1 cellular context compared by ENCODE assay signal in the genomic region with DNA sequence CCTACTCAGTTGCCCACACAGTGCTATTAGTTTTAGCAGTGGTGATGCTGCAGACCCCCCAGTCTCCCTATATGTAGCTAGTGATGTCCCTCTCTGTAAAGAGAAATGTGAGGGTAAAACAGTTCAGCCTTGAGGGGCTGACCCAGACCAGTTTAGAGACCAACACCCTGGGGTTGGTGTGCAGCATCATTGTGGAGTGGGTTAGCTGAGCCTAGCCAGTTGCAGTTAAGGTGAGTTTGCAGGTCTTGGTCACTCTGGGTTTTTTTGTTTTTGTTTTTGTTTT.
TF ChIP-seq lines count a peak whose summit lies in the region.

No MANE protein-coding gene starts in this region.

TF ChIP-seq in GM12878, 131 proteins besides CTCF, POLR2A, EP300 and RAD21:
- TF ChIP-seq WRNIP1 (IDR thresholded peaks at IDR 0.05; ENCODE audit: borderline replicate concordance, low read depth, low read length): no peak
- TF ChIP-seq MYC (IDR thresholded peaks at IDR 0.05; ENCODE audit: insufficient read depth, insufficient read length, insufficient replicate concordance, low read length, severe bottlenecking): no peak
- no peak for TF ChIP-seq TAF1 (IDR thresholded peaks at IDR 0.05; ENCODE audit: borderline replicate concordance, low read depth, low read length)
- TF ChIP-seq, protein P1, sequence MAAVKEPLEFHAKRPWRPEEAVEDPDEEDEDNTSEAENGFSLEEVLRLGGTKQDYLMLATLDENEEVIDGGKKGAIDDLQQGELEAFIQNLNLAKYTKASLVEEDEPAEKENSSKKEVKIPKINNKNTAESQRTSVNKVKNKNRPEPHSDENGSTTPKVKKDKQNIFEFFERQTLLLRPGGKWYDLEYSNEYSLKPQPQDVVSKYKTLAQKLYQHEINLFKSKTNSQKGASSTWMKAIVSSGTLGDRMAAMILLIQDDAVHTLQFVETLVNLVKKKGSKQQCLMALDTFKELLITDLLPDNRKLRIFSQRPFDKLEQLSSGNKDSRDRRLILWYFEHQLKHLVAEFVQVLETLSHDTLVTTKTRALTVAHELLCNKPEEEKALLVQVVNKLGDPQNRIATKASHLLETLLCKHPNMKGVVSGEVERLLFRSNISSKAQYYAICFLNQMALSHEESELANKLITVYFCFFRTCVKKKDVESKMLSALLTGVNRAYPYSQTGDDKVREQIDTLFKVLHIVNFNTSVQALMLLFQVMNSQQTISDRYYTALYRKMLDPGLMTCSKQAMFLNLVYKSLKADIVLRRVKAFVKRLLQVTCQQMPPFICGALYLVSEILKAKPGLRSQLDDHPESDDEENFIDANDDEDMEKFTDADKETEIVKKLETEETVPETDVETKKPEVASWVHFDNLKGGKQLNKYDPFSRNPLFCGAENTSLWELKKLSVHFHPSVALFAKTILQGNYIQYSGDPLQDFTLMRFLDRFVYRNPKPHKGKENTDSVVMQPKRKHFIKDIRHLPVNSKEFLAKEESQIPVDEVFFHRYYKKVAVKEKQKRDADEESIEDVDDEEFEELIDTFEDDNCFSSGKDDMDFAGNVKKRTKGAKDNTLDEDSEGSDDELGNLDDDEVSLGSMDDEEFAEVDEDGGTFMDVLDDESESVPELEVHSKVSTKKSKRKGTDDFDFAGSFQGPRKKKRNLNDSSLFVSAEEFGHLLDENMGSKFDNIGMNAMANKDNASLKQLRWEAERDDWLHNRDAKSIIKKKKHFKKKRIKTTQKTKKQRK (IDR thresholded peaks at IDR 0.05; ENCODE audit: low read depth, low read length): no peak
- TF ChIP-seq, protein P2, sequence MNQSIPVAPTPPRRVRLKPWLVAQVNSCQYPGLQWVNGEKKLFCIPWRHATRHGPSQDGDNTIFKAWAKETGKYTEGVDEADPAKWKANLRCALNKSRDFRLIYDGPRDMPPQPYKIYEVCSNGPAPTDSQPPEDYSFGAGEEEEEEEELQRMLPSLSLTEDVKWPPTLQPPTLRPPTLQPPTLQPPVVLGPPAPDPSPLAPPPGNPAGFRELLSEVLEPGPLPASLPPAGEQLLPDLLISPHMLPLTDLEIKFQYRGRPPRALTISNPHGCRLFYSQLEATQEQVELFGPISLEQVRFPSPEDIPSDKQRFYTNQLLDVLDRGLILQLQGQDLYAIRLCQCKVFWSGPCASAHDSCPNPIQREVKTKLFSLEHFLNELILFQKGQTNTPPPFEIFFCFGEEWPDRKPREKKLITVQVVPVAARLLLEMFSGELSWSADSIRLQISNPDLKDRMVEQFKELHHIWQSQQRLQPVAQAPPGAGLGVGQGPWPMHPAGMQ (IDR thresholded peaks at IDR 0.05; ENCODE audit: borderline replicate concordance): no peak
- TF ChIP-seq EZH2 (IDR thresholded peaks at IDR 0.05; ENCODE audit: borderline replicate concordance, control insufficient read depth, low read depth, low read length): no peak
- TF ChIP-seq, protein P3, sequence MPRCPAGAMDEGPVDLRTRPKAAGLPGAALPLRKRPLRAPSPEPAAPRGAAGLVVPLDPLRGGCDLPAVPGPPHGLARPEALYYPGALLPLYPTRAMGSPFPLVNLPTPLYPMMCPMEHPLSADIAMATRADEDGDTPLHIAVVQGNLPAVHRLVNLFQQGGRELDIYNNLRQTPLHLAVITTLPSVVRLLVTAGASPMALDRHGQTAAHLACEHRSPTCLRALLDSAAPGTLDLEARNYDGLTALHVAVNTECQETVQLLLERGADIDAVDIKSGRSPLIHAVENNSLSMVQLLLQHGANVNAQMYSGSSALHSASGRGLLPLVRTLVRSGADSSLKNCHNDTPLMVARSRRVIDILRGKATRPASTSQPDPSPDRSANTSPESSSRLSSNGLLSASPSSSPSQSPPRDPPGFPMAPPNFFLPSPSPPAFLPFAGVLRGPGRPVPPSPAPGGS (IDR thresholded peaks at IDR 0.05; ENCODE audit: borderline replicate concordance, insufficient read depth, low read depth, low read length, poor library complexity, severe bottlenecking): no peak
- no peak for TF ChIP-seq SUPT20H (IDR thresholded peaks at IDR 0.05; ENCODE audit: borderline replicate concordance, control insufficient read depth, low read depth, low read length)
- no peak for TF ChIP-seq SP1 (IDR thresholded peaks at IDR 0.05; ENCODE audit: low read depth, low read length)
- no peak for TF ChIP-seq CHD2 (IDR thresholded peaks at IDR 0.05; ENCODE audit: borderline replicate concordance, low read depth, low read length)
- TF ChIP-seq, protein P4, sequence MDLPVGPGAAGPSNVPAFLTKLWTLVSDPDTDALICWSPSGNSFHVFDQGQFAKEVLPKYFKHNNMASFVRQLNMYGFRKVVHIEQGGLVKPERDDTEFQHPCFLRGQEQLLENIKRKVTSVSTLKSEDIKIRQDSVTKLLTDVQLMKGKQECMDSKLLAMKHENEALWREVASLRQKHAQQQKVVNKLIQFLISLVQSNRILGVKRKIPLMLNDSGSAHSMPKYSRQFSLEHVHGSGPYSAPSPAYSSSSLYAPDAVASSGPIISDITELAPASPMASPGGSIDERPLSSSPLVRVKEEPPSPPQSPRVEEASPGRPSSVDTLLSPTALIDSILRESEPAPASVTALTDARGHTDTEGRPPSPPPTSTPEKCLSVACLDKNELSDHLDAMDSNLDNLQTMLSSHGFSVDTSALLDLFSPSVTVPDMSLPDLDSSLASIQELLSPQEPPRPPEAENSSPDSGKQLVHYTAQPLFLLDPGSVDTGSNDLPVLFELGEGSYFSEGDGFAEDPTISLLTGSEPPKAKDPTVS (IDR thresholded peaks at IDR 0.05; ENCODE audit: low read depth, low read length): no peak
- TF ChIP-seq ZZZ3 (IDR thresholded peaks at IDR 0.05; ENCODE audit: control insufficient read depth, insufficient read length, low read depth): no peak
- TF ChIP-seq RAD51 (IDR thresholded peaks at IDR 0.05): no peak
- no peak for TF ChIP-seq TCF7 (IDR thresholded peaks at IDR 0.05; ENCODE audit: borderline replicate concordance)
- TF ChIP-seq BCL11A (IDR thresholded peaks at IDR 0.05; ENCODE audit: low read depth, low read length): no peak
- TF ChIP-seq, protein P5, sequence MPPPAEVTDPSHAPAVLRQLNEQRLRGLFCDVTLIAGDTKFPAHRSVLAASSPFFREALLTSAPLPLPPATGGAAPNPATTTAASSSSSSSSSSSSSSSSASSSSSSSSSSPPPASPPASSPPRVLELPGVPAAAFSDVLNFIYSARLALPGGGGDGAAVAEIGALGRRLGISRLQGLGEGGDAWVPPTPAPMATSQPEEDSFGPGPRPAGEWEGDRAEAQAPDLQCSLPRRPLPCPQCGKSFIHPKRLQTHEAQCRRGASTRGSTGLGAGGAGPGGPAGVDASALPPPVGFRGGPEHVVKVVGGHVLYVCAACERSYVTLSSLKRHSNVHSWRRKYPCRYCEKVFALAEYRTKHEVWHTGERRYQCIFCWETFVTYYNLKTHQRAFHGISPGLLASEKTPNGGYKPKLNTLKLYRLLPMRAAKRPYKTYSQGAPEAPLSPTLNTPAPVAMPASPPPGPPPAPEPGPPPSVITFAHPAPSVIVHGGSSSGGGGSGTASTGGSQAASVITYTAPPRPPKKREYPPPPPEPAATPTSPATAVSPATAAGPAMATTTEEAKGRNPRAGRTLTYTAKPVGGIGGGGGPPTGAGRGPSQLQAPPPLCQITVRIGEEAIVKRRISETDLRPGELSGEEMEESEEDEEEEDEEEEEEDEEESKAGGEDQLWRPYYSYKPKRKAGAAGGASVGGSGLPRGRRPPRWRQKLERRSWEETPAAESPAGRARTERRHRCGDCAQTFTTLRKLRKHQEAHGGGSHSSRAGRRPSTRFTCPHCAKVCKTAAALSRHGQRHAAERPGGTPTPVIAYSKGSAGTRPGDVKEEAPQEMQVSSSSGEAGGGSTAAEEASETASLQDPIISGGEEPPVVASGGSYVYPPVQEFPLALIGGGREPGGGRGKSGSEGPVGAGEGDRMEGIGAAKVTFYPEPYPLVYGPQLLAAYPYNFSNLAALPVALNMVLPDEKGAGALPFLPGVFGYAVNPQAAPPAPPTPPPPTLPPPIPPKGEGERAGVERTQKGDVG (CRISPR knock-in tag; IDR thresholded peaks at IDR 0.05): no peak
